20 cellular contexts compared by ENCODE assay signal in genomic region chr10:43944742-43945730, GRCh38.
DNase-seq lines count a peak whose midpoint lies in the region; ATAC-seq and TF ChIP-seq lines count a peak whose summit lies in the region.
"Had no signal": no experiment of that assay in that cellular context is flagged by ENCODE, and none has a peak within 500 bp of the region (broad histone marks: within the 10 kb centered on the region; RNA-seq: fewer than 3 reads in every experiment).

No MANE protein-coding gene starts in this region.

- no peak overlapping the region for H3K18ac ChIP-seq in neuronal stem cell (ENCODE audit: low read length)

- H3K4me1 ChIP-seq in neuronal stem cell (ENCODE audit: control insufficient read depth in 2 of 2, insufficient read depth in 1 of 2, low read depth in 1 of 2, low read length in 2 of 2) = peaks cover 0 to 4% of the 10 kb centered on the region in 2 donors
- H3K4me1 ChIP-seq: neural progenitor cell, tibial artery had no signal

- no peak for ATAC-seq in activated CD8-positive, alpha-beta memory T cell treated with anti-CD3 and anti-CD28 coated beads, Interleukin-2, amount 10 ng/mL, durations not matched to agents 7 days and 5 days
- ATAC-seq: stimulated activated memory B cell treated with anti-CD40 and anti-IgM and Interleukin-4, amounts not matched to agents 10 μg/mL and 1 μg/mL and 100 μg/mL, for 72 hours had no signal

- no peaks in the 10 kb centered on the region for H3K9me3 ChIP-seq in neuronal stem cell (replicated peaks in 1 of 2; ENCODE audit: control insufficient read depth in 2 of 2, insufficient read depth in 1 of 2, low read depth in 1 of 2, low read length in 2 of 2)
- H3K9me3 ChIP-seq: tibial artery had no signal

- no CpG with 5 or more reads among the region's 12 CpGs for WGBS in neuronal stem cell (ENCODE audit: extremely low coverage in 2 of 2, insufficient read length in 2 of 2, insufficient replicate concordance in 1 of 2), 2 donors

- no peak overlapping the region for H2AFZ ChIP-seq in neuronal stem cell (ENCODE audit: low read length)
- H2AFZ ChIP-seq: neural progenitor cell had no signal

- H3K4ac ChIP-seq in neuronal stem cell (ENCODE audit: low read length) = no peak overlapping the region

- CTCF ChIA-PET in activated CD8-positive, alpha-beta memory T cell treated with anti-CD3 and anti-CD28 coated beads, Interleukin-2, amount 10 ng/mL, durations not matched to agents 7 days and 5 days (lab: Charles Lee) = no interaction called here
- CTCF ChIA-PET in activated naive CD4-positive, alpha-beta T cell treated with anti-CD3 and anti-CD28 coated beads for 36 hours (lab: Charles Lee) = no interaction called here

- H3K79me1 ChIP-seq in neuronal stem cell (ENCODE audit: low read depth, low read length) = no peaks in the 10 kb centered on the region

- TF ChIP-seq CTCF in glutamatergic neuron (IDR thresholded peaks at IDR 0.05; ENCODE audit: partially characterized antibody, unreplicated experiment) (no peak), type B pancreatic cell (conservative IDR thresholded peaks at IDR 0.05) (no peak)

- no peak overlapping the region for H4K8ac ChIP-seq in neuronal stem cell (ENCODE audit: low read depth, low read length)

- no peak overlapping the region for H2BK15ac ChIP-seq in neuronal stem cell (ENCODE audit: low read length)

- H2AK5ac ChIP-seq in neuronal stem cell (ENCODE audit: low read depth, low read length) = no peak overlapping the region

- H3K36me3 Mint-ChIP-seq in activated CD8-positive, alpha-beta memory T cell treated with anti-CD3 and anti-CD28 coated beads, Interleukin-2, amount 10 ng/mL, durations not matched to agents 7 days and 5 days = no peaks in the 10 kb centered on the region
- H3K36me3 Mint-ChIP-seq in glutamatergic neuron (ENCODE audit: unreplicated experiment) (no peaks in the 10 kb centered on the region), type B pancreatic cell (no peaks in the 10 kb centered on the region)
- no peaks in the 10 kb centered on the region for H3K36me3 Mint-ChIP-seq in activated naive CD4-positive, alpha-beta T cell treated with anti-CD3 and anti-CD28 coated beads for 36 hours (ENCODE audit: low read depth)
- H3K36me3 Mint-ChIP-seq: activated naive CD4-positive, alpha-beta T cell treated with anti-CD3 and anti-CD28 coated beads, Interleukin-2, amount 10 ng/mL, durations not matched to agents 7 days and 5 days; neural progenitor cell; stimulated activated memory B cell treated with anti-CD40 and anti-IgM and Interleukin-4, amounts not matched to agents 10 μg/mL and 1 μg/mL and 100 μg/mL, for 72 hours had no signal

- no peak overlapping the region for H3K27ac ChIP-seq in neuronal stem cell (replicated peaks; ENCODE audit: low read length)
- H3K27ac ChIP-seq: KMS-11, neural progenitor cell, tibial artery had no signal

- no peak overlapping the region for H2BK120ac ChIP-seq in neuronal stem cell (ENCODE audit: low read depth, low read length)

- no peak overlapping the region for H3K4me2 ChIP-seq in neuronal stem cell (ENCODE audit: insufficient read depth, low read length, poor library complexity, severe bottlenecking)
- H3K4me2 ChIP-seq: KMS-11, neural progenitor cell had no signal

- H3K27ac Mint-ChIP-seq in activated CD8-positive, alpha-beta memory T cell treated with anti-CD3 and anti-CD28 coated beads, Interleukin-2, amount 10 ng/mL, durations not matched to agents 7 days and 5 days = no peak overlapping the region
- H3K27ac Mint-ChIP-seq in glutamatergic neuron (ENCODE audit: unreplicated experiment) (peak overlapping the region; percentile 10), type B pancreatic cell (no peak overlapping the region)
- no peak overlapping the region for H3K27ac Mint-ChIP-seq in activated naive CD4-positive, alpha-beta T cell treated with anti-CD3 and anti-CD28 coated beads for 36 hours
- H3K27ac Mint-ChIP-seq: activated naive CD4-positive, alpha-beta T cell treated with anti-CD3 and anti-CD28 coated beads, Interleukin-2, amount 10 ng/mL, durations not matched to agents 7 days and 5 days; neural progenitor cell; stimulated activated memory B cell treated with anti-CD40 and anti-IgM and Interleukin-4, amounts not matched to agents 10 μg/mL and 1 μg/mL and 100 μg/mL, for 72 hours had no signal

- H3K4me1 Mint-ChIP-seq in activated CD8-positive, alpha-beta memory T cell treated with anti-CD3 and anti-CD28 coated beads, Interleukin-2, amount 10 ng/mL, durations not matched to agents 7 days and 5 days = peaks cover 3% of the 10 kb centered on the region
- H3K4me1 Mint-ChIP-seq in glutamatergic neuron (ENCODE audit: low read depth, unreplicated experiment) (peaks cover 34% of the 10 kb centered on the region), type B pancreatic cell (ENCODE audit: unreplicated experiment) (peaks cover 36% of the 10 kb centered on the region)
- H3K4me1 Mint-ChIP-seq in activated naive CD4-positive, alpha-beta T cell treated with anti-CD3 and anti-CD28 coated beads for 36 hours (ENCODE audit: low read depth) = peaks cover 10% of the 10 kb centered on the region

- H3K14ac ChIP-seq in neuronal stem cell (ENCODE audit: low read length) = no peak overlapping the region

- no peaks in the 10 kb centered on the region for H3K9me3 Mint-ChIP-seq in activated CD8-positive, alpha-beta memory T cell treated with anti-CD3 and anti-CD28 coated beads, Interleukin-2, amount 10 ng/mL, durations not matched to agents 7 days and 5 days (ENCODE audit: low read depth)
- H3K9me3 Mint-ChIP-seq in glutamatergic neuron (ENCODE audit: unreplicated experiment) (peaks cover 8% of the 10 kb centered on the region), type B pancreatic cell (no peaks in the 10 kb centered on the region)
- H3K9me3 Mint-ChIP-seq in activated naive CD4-positive, alpha-beta T cell treated with anti-CD3 and anti-CD28 coated beads for 36 hours = no peaks in the 10 kb centered on the region
- H3K9me3 Mint-ChIP-seq: activated naive CD4-positive, alpha-beta T cell treated with anti-CD3 and anti-CD28 coated beads, Interleukin-2, amount 10 ng/mL, durations not matched to agents 7 days and 5 days; neural progenitor cell had no signal

- no peaks in the 10 kb centered on the region for H3K27me3 ChIP-seq in neuronal stem cell (ENCODE audit: control insufficient read depth in 3 of 3, insufficient read depth in 3 of 3, low read depth in 1 of 3, low read length in 3 of 3)
- H3K27me3 ChIP-seq: neural progenitor cell, tibial artery had no signal

- H4K91ac ChIP-seq in neuronal stem cell (ENCODE audit: low read depth, low read length, poor library complexity) = no peak overlapping the region

- peak; percentile 16 for DNase-seq in activated CD8-positive, alpha-beta memory T cell treated with anti-CD3 and anti-CD28 coated beads, Interleukin-2, amount 10 ng/mL, durations not matched to agents 7 days and 5 days
- DNase-seq in glutamatergic neuron (no peak), mucosa of gallbladder (ENCODE audit: low spot score) (peak; percentile 5), type B pancreatic cell (ENCODE audit: extremely low spot score, unreplicated experiment) (peak; percentile 62), neuronal stem cell (ENCODE audit: low spot score) (no peak), GF-D8 (lab: John Stamatoyannopoulos, UW) (no peak)
- no peak for DNase-seq in activated naive CD4-positive, alpha-beta T cell treated with anti-CD3 and anti-CD28 coated beads for 36 hours
- DNase-seq: activated CD4-positive, alpha-beta T cell treated with anti-CD3 and anti-CD28 coated beads for 48 hours; activated naive CD4-positive, alpha-beta T cell treated with anti-CD3 and anti-CD28 coated beads, Interleukin-2, amount 10 ng/mL, durations not matched to agents 7 days and 5 days; activated T-cell treated with anti-CD3 and anti-CD28 coated beads, Interleukin-2, amount 50 U/mL, for 1 hour; AML-193; COR-L47; midbrain; NCI-H2081; NCI-H446 treated with DMSO at 0.1 percent for 48 hours; RPMI8226; tibial artery had no signal

- no peaks in the 10 kb centered on the region for H3K36me3 ChIP-seq in neuronal stem cell (replicated peaks in 1 of 2; ENCODE audit: control insufficient read depth in 2 of 2, insufficient read depth in 2 of 2, low read length in 2 of 2)
- H3K36me3 ChIP-seq: neural progenitor cell, tibial artery had no signal

- no peak overlapping the region for H3K9ac ChIP-seq in neuronal stem cell (ENCODE audit: low read depth, low read length, poor library complexity)
- H3K9ac ChIP-seq: KMS-11, neural progenitor cell had no signal

- peaks cover 13% of the 10 kb centered on the region for H3K27me3 Mint-ChIP-seq in activated CD8-positive, alpha-beta memory T cell treated with anti-CD3 and anti-CD28 coated beads, Interleukin-2, amount 10 ng/mL, durations not matched to agents 7 days and 5 days
- H3K27me3 Mint-ChIP-seq in glutamatergic neuron (ENCODE audit: unreplicated experiment) = peaks cover 3% of the 10 kb centered on the region
- peaks cover 4% of the 10 kb centered on the region for H3K27me3 Mint-ChIP-seq in type B pancreatic cell
- peaks cover 2% of the 10 kb centered on the region for H3K27me3 Mint-ChIP-seq in activated naive CD4-positive, alpha-beta T cell treated with anti-CD3 and anti-CD28 coated beads for 36 hours (ENCODE audit: low read depth)
- H3K27me3 Mint-ChIP-seq: stimulated activated memory B cell treated with anti-CD40 and anti-IgM and Interleukin-4, amounts not matched to agents 10 μg/mL and 1 μg/mL and 100 μg/mL, for 72 hours had no signal

- H2BK12ac ChIP-seq in neuronal stem cell (ENCODE audit: low read length) = no peak overlapping the region

- no peak overlapping the region for H3K23ac ChIP-seq in neuronal stem cell (ENCODE audit: low read depth, low read length, poor library complexity)

- H3K4me3 ChIP-seq in neuronal stem cell (ENCODE audit: low read length in 2 of 2) = no peak overlapping the region
- H3K4me3 ChIP-seq: neural progenitor cell, tibial artery had no signal

- intact Hi-C loops in activated naive CD4-positive, alpha-beta T cell treated with anti-CD3 and anti-CD28 coated beads for 36 hours (cut with micrococcal nuclease) = no loop called here

- no peak overlapping the region for H3K4me3 Mint-ChIP-seq in activated CD8-positive, alpha-beta memory T cell treated with anti-CD3 and anti-CD28 coated beads, Interleukin-2, amount 10 ng/mL, durations not matched to agents 7 days and 5 days
- H3K4me3 Mint-ChIP-seq in glutamatergic neuron (ENCODE audit: unreplicated experiment) (no peak overlapping the region), type B pancreatic cell (no peak overlapping the region)
- no peak overlapping the region for H3K4me3 Mint-ChIP-seq in activated naive CD4-positive, alpha-beta T cell treated with anti-CD3 and anti-CD28 coated beads for 36 hours
- H3K4me3 Mint-ChIP-seq: activated naive CD4-positive, alpha-beta T cell treated with anti-CD3 and anti-CD28 coated beads, Interleukin-2, amount 10 ng/mL, durations not matched to agents 7 days and 5 days; neural progenitor cell; stimulated activated memory B cell treated with anti-CD40 and anti-IgM and Interleukin-4, amounts not matched to agents 10 μg/mL and 1 μg/mL and 100 μg/mL, for 72 hours had no signal

- H2BK5ac ChIP-seq in neuronal stem cell (ENCODE audit: low read length) = no peak overlapping the region

Comparison
In these comparisons a context has a peak if more than half of its experiments do, and no peak if none do; other contexts are left out.
1. DNase-seq: peak in activated CD8-positive, alpha-beta memory T cell treated with anti-CD3 and anti-CD28 coated beads, Interleukin-2, amount 10 ng/mL, durations not matched to agents 7 days and 5 days (single experiment), mucosa of gallbladder (single experiment) and type B pancreatic cell (single experiment); none in glutamatergic neuron (single experiment), neuronal stem cell (single experiment), activated naive CD4-positive, alpha-beta T cell treated with anti-CD3 and anti-CD28 coated beads for 36 hours (single experiment) and GF-D8 (single experiment).